8 cellular contexts compared by ENCODE assay signal in genomic region chr3:42773409-42773751, GRCh38. TPM values are rescaled to one million over a fixed set of nuclear protein-coding genes. Genes with fewer than 3 reads are reported as not detected.
A peak's percentile ranks its signal among the peaks of the same experiment; 100 is the strongest.
DNase-seq lines count a peak whose midpoint lies in the region; ATAC-seq, FAIRE-seq and TF ChIP-seq lines count a peak whose summit lies in the region.

No MANE protein-coding gene starts in this region.

- peaks cover 8 to 15% (median 12%) of the 10 kb centered on the region in 3 donors for H3K4me1 Mint-ChIP-seq in naive B cell

- intact Hi-C loops in posterior vena cava (cut with DNase I) = no loop called here

- DNase-seq in brain microvascular endothelial cell (no peak), naive B cell (no peak), NCI-H524 (lab: John Stamatoyannopoulos, UW) (no peak), posterior vena cava (ENCODE audit: low spot score) (no peak), frontal cortex (ENCODE audit: low spot score in 2 of 2) (no peak), GM03348 (ENCODE audit: low spot score) (no peak)

- H3K4me3 ChIP-seq in brain microvascular endothelial cell (ENCODE audit: low read depth, low read length) = peak overlapping the region; percentile 56

- H3K36me3 ChIP-seq in brain microvascular endothelial cell (replicated peaks) = no peaks in the 10 kb centered on the region

- no peak for FAIRE-seq in frontal cortex (lab: Jason Lieb, UNC)

- peak overlapping the region; percentile 32 for H3K27ac ChIP-seq in brain microvascular endothelial cell

- no peak for TF ChIP-seq CTCF in brain microvascular endothelial cell (IDR thresholded peaks at IDR 0.05; ENCODE audit: low read depth, low read length, missing control alignments)

- H3K27me3 Mint-ChIP-seq in naive B cell = no peaks in the 10 kb centered on the region

- H3K27ac Mint-ChIP-seq in naive B cell = peak overlapping the region; percentile 90 to 98 (median 96)

- peaks cover 0 to 9% (median 0%) of the 10 kb centered on the region in 7 donors for H3K9me3 Mint-ChIP-seq in naive B cell

- no peaks in the 10 kb centered on the region for H3K36me3 Mint-ChIP-seq in naive B cell

- in situ Hi-C loops in brain microvascular endothelial cell (cut with HindIII; ENCODE audit: low pct_ligation_motif_present, low sequenced_read_pairs) = no loop called here

- H3K4me3 Mint-ChIP-seq in naive B cell = peak overlapping the region; percentile 85 to 97 (median 95)

- no peaks in the 10 kb centered on the region for H3K27me3 ChIP-seq in brain microvascular endothelial cell (replicated peaks)

- ATAC-seq in GM18868 (IDR thresholded peaks at IDR 0.05; ENCODE audit: unreplicated experiment) = peak; percentile 7
- ATAC-seq in HG03095 (IDR thresholded peaks at IDR 0.05; ENCODE audit: unreplicated experiment) = peak; percentile 15
- ATAC-seq in naive B cell (ENCODE audit: low read depth in 2 of 2) = peak; percentile 4 to 7

RNA-seq across cellular contexts. Expression of gene CCDC13, which starts 0.3 kb away (rescaled TPM):
- 1 to 10 TPM in 1 of 6 donors, under 1 TPM in 4, not detected in 1; 0.39 to 1.2 (median 0.56) TPM for polyA plus RNA-seq in naive B cell (ENCODE audit: low read depth in 6 of 6)
- 1 to 10 TPM; 1.4 to 2.7 TPM for total RNA-seq in posterior vena cava
- 2.4 TPM for total RNA-seq in frontal cortex

RNA-seq across cellular contexts. Expression of gene HIGD1A, which starts 30.9 kb away (rescaled TPM):
- 10 to 100 TPM; 47.7 to 83.7 (median 65.3) TPM for polyA plus RNA-seq in naive B cell (ENCODE audit: low read depth in 6 of 6)
- total RNA-seq in posterior vena cava (100 to 1,000 TPM; 163 to 204 TPM), frontal cortex (127 TPM)

RNA-seq across cellular contexts. Expression of gene ACKR2, which starts 35.9 kb away (rescaled TPM):
- polyA plus RNA-seq in naive B cell (ENCODE audit: low read depth in 6 of 6) = under 1 TPM in 4 of 6 donors, not detected in 2; 0.10 to 0.28 (median 0.20) TPM
- total RNA-seq in posterior vena cava (10 to 100 TPM; 17.0 to 20.6 TPM), frontal cortex (not detected)

Comparison
In these comparisons a context has a peak if more than half of its experiments do, and no peak if none do; other contexts are left out.
1. RNA of gene ACKR2, which starts 35.9 kb away (total RNA-seq): 17.0 to 20.6 TPM in posterior vena cava; not detected in frontal cortex (single experiment); every median in the first group is over 10 times any median in the second.
2. Peak in every context shown above with its lines, with median percentiles within 50 percentile points of each other: ATAC-seq.